ENCODE assay signal across 8 cellular contexts in genomic region chr3:53071882-53072431, GRCh38. TPM values are rescaled to one million over a fixed set of nuclear protein-coding genes. Genes with fewer than 3 reads are reported as not detected.
DNase-seq lines count a peak whose midpoint lies in the region; ATAC-seq, FAIRE-seq and TF ChIP-seq lines count a peak whose summit lies in the region.

No MANE protein-coding gene starts in this region.

- no peaks in the 10 kb centered on the region for H3K9me3 Mint-ChIP-seq in HFFc6
- H3K9me3 Mint-ChIP-seq in central memory CD8-positive, alpha-beta T cell = no peaks in the 10 kb centered on the region
- H3K9me3 Mint-ChIP-seq in naive thymus-derived CD8-positive, alpha-beta T cell = no peaks in the 10 kb centered on the region

- no peaks in the 10 kb centered on the region for H3K27me3 ChIP-seq in BLaER1

- ATAC-seq in central memory CD8-positive, alpha-beta T cell (replicated peaks; ENCODE audit: extremely low read depth, poor library complexity, severe bottlenecking) = no peak
- ATAC-seq in naive thymus-derived CD8-positive, alpha-beta T cell = no peak
- no peak for ATAC-seq in HG02852 (IDR thresholded peaks at IDR 0.05; ENCODE audit: unreplicated experiment)
- no peak for ATAC-seq in HG03439 (IDR thresholded peaks at IDR 0.05; ENCODE audit: unreplicated experiment)

- no peaks in the 10 kb centered on the region for H3K36me3 ChIP-seq in BLaER1

- H3K36me3 Mint-ChIP-seq in HFFc6 (ENCODE audit: low read depth) = no peaks in the 10 kb centered on the region
- peaks cover 1% of the 10 kb centered on the region for H3K36me3 Mint-ChIP-seq in central memory CD8-positive, alpha-beta T cell (ENCODE audit: insufficient read depth)
- no peaks in the 10 kb centered on the region for H3K36me3 Mint-ChIP-seq in naive thymus-derived CD8-positive, alpha-beta T cell

- POLR2A ChIA-PET in naive thymus-derived CD8-positive, alpha-beta T cell (lab: Charles Lee) = interaction anchor here (0.6 to 1.8 kb wide), 4 partner anchors 27 to 301 kb away, joined by 3 to 11 read pairs (median 5); partner anchors contain the start of genes NEK4 and SFMBT1

- H4K20me1 ChIP-seq in BLaER1 = no peaks in the 10 kb centered on the region

- no peak for TF ChIP-seq CTCF in HFFc6 (IDR thresholded peaks at IDR 0.05)

- peak overlapping the region; percentile 75; the same call in 1 of the 2 replicates for H3K27ac Mint-ChIP-seq in HFFc6
- H3K27ac Mint-ChIP-seq in central memory CD8-positive, alpha-beta T cell (ENCODE audit: low read depth) = peak overlapping the region; percentile 91
- peak overlapping the region; percentile 87 to 97 (median 96) for H3K27ac Mint-ChIP-seq in naive thymus-derived CD8-positive, alpha-beta T cell

- H3K9ac ChIP-seq in BLaER1 = peak overlapping the region; percentile 79; the same call in 1 of the 2 replicates

- H3K4me1 ChIP-seq in BLaER1 = peaks cover 66% of the 10 kb centered on the region

- DNase-seq in HFFc6 = no peak
- DNase-seq in central memory CD8-positive, alpha-beta T cell (ENCODE audit: low spot score in 2 of 2) = no peak
- no peak for DNase-seq in naive thymus-derived CD8-positive, alpha-beta T cell
- no peak for DNase-seq in GM12892 (ENCODE audit: insufficient read length)
- no peak for DNase-seq in SW480 (ENCODE audit: low spot score)

- H3K27ac ChIP-seq in BLaER1 = 0 out of 2 replicates have a peak overlapping the region, but pooled peaks have one; percentile 85

- no peak for FAIRE-seq in GM12892 (lab: Jason Lieb, UNC)

- H3K4me1 Mint-ChIP-seq in HFFc6 (ENCODE audit: low read depth) = peaks cover 20% of the 10 kb centered on the region
- H3K4me1 Mint-ChIP-seq in central memory CD8-positive, alpha-beta T cell = peaks cover 15% of the 10 kb centered on the region
- H3K4me1 Mint-ChIP-seq in naive thymus-derived CD8-positive, alpha-beta T cell = peaks cover 14 to 21% (median 19%) of the 10 kb centered on the region in 4 donors

- H3K4me2 ChIP-seq in BLaER1 = peak overlapping the region; percentile 100

- H3K27me3 Mint-ChIP-seq in HFFc6 (ENCODE audit: insufficient read depth) = peaks cover 11% of the 10 kb centered on the region
- no peaks in the 10 kb centered on the region for H3K27me3 Mint-ChIP-seq in central memory CD8-positive, alpha-beta T cell
- no peaks in the 10 kb centered on the region for H3K27me3 Mint-ChIP-seq in naive thymus-derived CD8-positive, alpha-beta T cell

- peak overlapping the region; percentile 71; the same call in 1 of the 2 replicates for H3K4me3 ChIP-seq in BLaER1

- 0 out of 2 replicates have a peak overlapping the region, but pooled peaks have one; percentile 88 for H3K4me3 Mint-ChIP-seq in HFFc6
- peak overlapping the region; percentile 93 for H3K4me3 Mint-ChIP-seq in central memory CD8-positive, alpha-beta T cell
- peak overlapping the region; percentile 85 to 96 (median 93) for H3K4me3 Mint-ChIP-seq in naive thymus-derived CD8-positive, alpha-beta T cell

- no peaks in the 10 kb centered on the region for H3K9me3 ChIP-seq in BLaER1

- TF ChIP-seq POLR2A in GM12892 (IDR thresholded peaks at IDR 0.05; ENCODE audit: low read depth, low read length) = no peak

RNA-seq across cellular contexts. Expression of gene SFMBT1, which starts 26.1 kb away (rescaled TPM):
- 1 to 10 TPM; 3.0 to 4.8 (median 3.9) TPM for total RNA-seq in HFFc6 (2021; fragmentation: NEBNext Ultra II Directional; extraction: Animal tissue kit (Norgen Biotek cat#: 25700))
- 10 to 100 TPM; 35.2 to 35.5 TPM for total RNA-seq in naive thymus-derived CD8-positive, alpha-beta T cell
- polyA plus RNA-seq in naive thymus-derived CD8-positive, alpha-beta T cell = 10 to 100 TPM; 13.4 to 29.7 (median 18.1) TPM
- polyA plus RNA-seq in GM12892 (2012; ENCODE audit: missing spikeins) = 6.4 TPM

RNA-seq across cellular contexts. Expression of gene RFT1, which starts 58.3 kb away (rescaled TPM):
- 10 to 100 TPM; 32.9 to 39.6 (median 34.7) TPM for total RNA-seq in HFFc6 (2021; fragmentation: NEBNext Ultra II Directional; extraction: Animal tissue kit (Norgen Biotek cat#: 25700))
- total RNA-seq in naive thymus-derived CD8-positive, alpha-beta T cell = 10 to 100 TPM; 24.1 to 28.1 TPM
- polyA plus RNA-seq in naive thymus-derived CD8-positive, alpha-beta T cell = 10 to 100 TPM; 16.4 to 26.3 (median 22.4) TPM
- polyA plus RNA-seq in GM12892 (2012; ENCODE audit: missing spikeins) = 20.8 TPM

Comparison
In these comparisons a context has a peak if more than half of its experiments do, and no peak if none do; other contexts are left out.
1. RNA of gene SFMBT1, which starts 26.1 kb away (total RNA-seq): 35.2 to 35.5 TPM in naive thymus-derived CD8-positive, alpha-beta T cell; 3.0 to 4.8 TPM in HFFc6; every median in the first group is over 4 times any median in the second.
2. Peak in every context shown above with its lines, with median percentiles within 50 percentile points of each other: H3K27ac Mint-ChIP-seq and H3K4me3 Mint-ChIP-seq.